Comparison of ENCODE assay signal across 1 cellular context in the genomic region with DNA sequence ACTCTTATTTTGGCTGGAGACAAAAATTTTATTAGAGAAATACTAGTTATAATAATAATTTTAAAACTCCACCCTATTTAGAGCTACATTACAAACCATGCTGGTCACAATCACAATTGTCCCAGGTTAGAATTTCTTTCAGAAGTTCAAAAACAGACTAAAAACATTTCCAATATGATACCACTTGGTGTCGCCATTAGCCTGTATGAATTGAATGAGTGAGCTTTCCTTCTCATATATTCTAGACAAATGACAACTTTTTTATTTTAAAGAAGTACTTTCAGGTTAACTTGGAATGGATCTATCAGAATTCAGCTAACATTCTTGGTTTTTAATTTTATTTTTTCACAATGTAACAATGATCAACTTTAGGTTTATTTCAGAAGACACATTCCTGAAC.
TF ChIP-seq lines count a peak whose summit lies in the region.

No MANE protein-coding gene starts in this region.

TF ChIP-seq in H1, 55 proteins besides CTCF, POLR2A, EP300 and RAD21 (continued from another document):
- TF ChIP-seq ATF2 (IDR thresholded peaks at IDR 0.05; ENCODE audit: low read length) (no peak), JUN (IDR thresholded peaks at IDR 0.05; ENCODE audit: low read depth, low read length) (no peak), CHD1 (IDR thresholded peaks at IDR 0.05; ENCODE audit: low read depth, low read length) (no peak), CBX5 (IDR thresholded peaks at IDR 0.05; ENCODE audit: low read depth, low read length) (no peak), SAP30 (IDR thresholded peaks at IDR 0.05; ENCODE audit: insufficient read depth, insufficient replicate concordance, low read length) (no peak), SIRT6 (IDR thresholded peaks at IDR 0.05; ENCODE audit: low read length) (no peak), USF2 (IDR thresholded peaks at IDR 0.05; ENCODE audit: low read length) (no peak), PHF8 (conservative IDR thresholded peaks at IDR 0.05; ENCODE audit: low read depth, low read length) (no peak), HDAC2 (IDR thresholded peaks at IDR 0.05; ENCODE audit: borderline replicate concordance in 1 of 2, low read depth in 2 of 2, low read length in 2 of 2) (no peak), RNF2 (IDR thresholded peaks at IDR 0.05; ENCODE audit: borderline replicate concordance, low read depth, low read length, missing control alignments, poor library complexity, severe bottlenecking) (no peak), NANOG (IDR thresholded peaks at IDR 0.05; ENCODE audit: insufficient read depth, low read depth, low read length, poor library complexity, severe bottlenecking) (no peak), POLR2AphosphoS5 (IDR thresholded peaks at IDR 0.05; ENCODE audit: low read depth, low read length) (no peak)
- TF ChIP-seq, protein P1, sequence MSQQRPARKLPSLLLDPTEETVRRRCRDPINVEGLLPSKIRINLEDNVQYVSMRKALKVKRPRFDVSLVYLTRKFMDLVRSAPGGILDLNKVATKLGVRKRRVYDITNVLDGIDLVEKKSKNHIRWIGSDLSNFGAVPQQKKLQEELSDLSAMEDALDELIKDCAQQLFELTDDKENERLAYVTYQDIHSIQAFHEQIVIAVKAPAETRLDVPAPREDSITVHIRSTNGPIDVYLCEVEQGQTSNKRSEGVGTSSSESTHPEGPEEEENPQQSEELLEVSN (IDR thresholded peaks at IDR 0.05), result no peak
